1 cellular context compared by ENCODE assay signal in genomic region chr12:104985206-104985605, GRCh38.
TF ChIP-seq lines count a peak whose summit lies in the region.

No MANE protein-coding gene starts in this region.

TF ChIP-seq in HepG2, 621 proteins besides CTCF, POLR2A, EP300 and RAD21:
- TF ChIP-seq AHDC1 (CRISPR knock-in tag; IDR thresholded peaks at IDR 0.05; ENCODE audit: borderline replicate concordance) (no peak), NR2F1 (CRISPR knock-in tag; IDR thresholded peaks at IDR 0.05) (no peak), SAP130 (CRISPR knock-in tag; IDR thresholded peaks at IDR 0.05; ENCODE audit: low read depth) (peak; percentile 42; the same call in 1 of the 2 replicates), ZNF350 (CRISPR knock-in tag; IDR thresholded peaks at IDR 0.05; ENCODE audit: borderline replicate concordance, low read depth) (no peak), ZHX1 (CRISPR knock-in tag; IDR thresholded peaks at IDR 0.05; ENCODE audit: low read depth) (no peak), ZNF839 (CRISPR knock-in tag; IDR thresholded peaks at IDR 0.05; ENCODE audit: borderline replicate concordance) (no peak), ZNF644 (CRISPR knock-in tag; IDR thresholded peaks at IDR 0.05; ENCODE audit: low read depth) (0 out of 2 replicates have a peak, but pooled peaks have one; percentile 63), MAX (IDR thresholded peaks at IDR 0.05) (peak; percentile 17; the same call in 1 of the 2 replicates), SMC3 (IDR thresholded peaks at IDR 0.05; ENCODE audit: low read length) (peak; percentile 43; the same call in 1 of the 2 replicates), ARNTL (CRISPR knock-in tag; IDR thresholded peaks at IDR 0.05) (no peak), STAG1 (CRISPR knock-in tag; IDR thresholded peaks at IDR 0.05) (peak; percentile 38; the same call in 1 of the 2 replicates)
TF ChIP-seq in HepG2: peak in this region for 5.
